13 cellular contexts compared by ENCODE assay signal in the genomic region with DNA sequence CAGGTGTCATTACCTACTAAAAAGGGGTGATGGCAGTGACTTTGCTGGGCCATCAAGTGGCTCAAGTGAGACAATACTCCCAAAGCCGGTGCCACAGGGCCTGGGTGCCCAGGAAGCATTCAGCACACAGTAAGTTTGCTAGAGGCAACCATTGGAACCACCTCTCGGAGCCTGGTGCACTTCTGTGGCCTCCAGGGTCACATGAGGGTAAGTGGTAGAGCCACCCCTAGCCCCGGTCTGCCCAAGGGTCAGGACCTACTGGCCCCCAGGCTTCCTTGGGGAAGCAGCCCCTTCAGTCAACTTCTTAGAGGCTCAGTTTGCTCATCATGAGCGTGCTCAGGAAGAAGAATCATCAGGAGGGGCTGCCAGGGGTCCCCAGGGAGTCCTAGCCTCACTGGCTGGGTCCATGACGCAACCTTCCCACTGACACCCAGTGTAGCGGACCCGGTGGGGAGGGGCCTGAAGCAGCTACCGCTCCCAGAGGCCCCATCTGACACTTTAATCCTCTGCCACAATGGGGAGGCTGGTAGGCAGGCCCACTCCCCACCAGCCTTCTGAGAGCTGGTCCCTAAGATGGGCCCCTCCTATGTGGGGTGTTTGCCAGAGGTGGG. TPM values are rescaled to one million over a fixed set of nuclear protein-coding genes. Genes with fewer than 3 reads are reported as not detected.
A peak's percentile ranks its signal among the peaks of the same experiment; 100 is the strongest.
DNase-seq lines count a peak whose midpoint lies in the region; ATAC-seq and TF ChIP-seq lines count a peak whose summit lies in the region.
"Had no signal": no experiment of that assay in that cellular context is flagged by ENCODE, and none has a peak within 500 bp of the region (broad histone marks: within the 10 kb centered on the region; RNA-seq: fewer than 3 reads in every experiment).

No MANE protein-coding gene starts in this region.

- ATAC-seq in right cardiac atrium, result no peak
- no peak for ATAC-seq in left cardiac atrium
- peak; percentile 43; the same call in 2 of the 3 replicates for ATAC-seq in DND-41 (ENCODE audit: insufficient read depth, low read depth)
- no peak for ATAC-seq in stimulated activated effector memory CD8-positive, alpha-beta T cell treated with anti-CD3 and anti-CD28 coated beads, Interleukin-12 subunit alpha, Interleukin-12 subunit beta, amount 100 ng/mL, for 72 hours
- no peak for ATAC-seq in aorta (ENCODE audit: low FRiP score)

- H3K27me3 ChIP-seq in right cardiac atrium (ENCODE audit: control insufficient read depth, insufficient read depth), result no peaks in the 10 kb centered on the region
- no peaks in the 10 kb centered on the region for H3K27me3 ChIP-seq in DND-41 (ENCODE audit: insufficient read depth, low read length, poor library complexity)
- no peaks in the 10 kb centered on the region for H3K27me3 ChIP-seq in aorta (ENCODE audit: control insufficient read depth in 1 of 2, insufficient read depth in 2 of 2, low read length in 1 of 2)

- H3K27ac Mint-ChIP-seq in stimulated activated effector memory CD8-positive, alpha-beta T cell treated with anti-CD3 and anti-CD28 coated beads, Interleukin-12 subunit alpha, Interleukin-12 subunit beta, amount 100 ng/mL, for 72 hours, result peak overlapping the region; percentile 50

- H3K4me3 ChIP-seq in right cardiac atrium (ENCODE audit: low read length) (no peak overlapping the region), DND-41 (ENCODE audit: low read depth in 1 of 2, low read length in 2 of 2) (no peak overlapping the region), aorta (ENCODE audit: low read length in 2 of 2) (no peak overlapping the region)

- DNase-seq in right cardiac atrium (peak in 2 of 3 donors; percentile 31 to 35), left cardiac atrium (no peak), DND-41 (peak; percentile 37), aorta (no peak), ureter (ENCODE audit: low spot score) (no peak)
- DNase-seq in stimulated activated effector memory CD8-positive, alpha-beta T cell treated with anti-CD3 and anti-CD28 coated beads, Interleukin-12 subunit alpha, Interleukin-12 subunit beta, amount 100 ng/mL, for 72 hours (ENCODE audit: low spot score in 2 of 2), result no peak
- DNase-seq in activated CD4-positive, CD25-positive, alpha-beta regulatory T cell (lab: John Stamatoyannopoulos, UW), result no peak
- DNase-seq: 8988T; ACHN; CD4-positive, alpha-beta memory T cell; DMS79; EL had no signal

- H3K4me1 Mint-ChIP-seq in stimulated activated effector memory CD8-positive, alpha-beta T cell treated with anti-CD3 and anti-CD28 coated beads, Interleukin-12 subunit alpha, Interleukin-12 subunit beta, amount 100 ng/mL, for 72 hours, result no peaks in the 10 kb centered on the region
- H3K4me1 Mint-ChIP-seq: CD4-positive, alpha-beta memory T cell had no signal

- 0 out of 2 replicates have a peak, but pooled peaks cover 4% of the 10 kb centered on the region for H4K20me1 ChIP-seq in DND-41 (ENCODE audit: insufficient read depth, low read length)

- H3K4me2 ChIP-seq in DND-41 (ENCODE audit: insufficient read depth, low read length), result no peak overlapping the region

- H3K9me3 ChIP-seq in right cardiac atrium (ENCODE audit: control insufficient read depth, low read length) (no peaks in the 10 kb centered on the region), DND-41 (ENCODE audit: insufficient read depth, low read length, severe bottlenecking) (no peaks in the 10 kb centered on the region), aorta (ENCODE audit: control insufficient read depth, low read length) (no peaks in the 10 kb centered on the region)

- no peak overlapping the region for H3K4me3 Mint-ChIP-seq in stimulated activated effector memory CD8-positive, alpha-beta T cell treated with anti-CD3 and anti-CD28 coated beads, Interleukin-12 subunit alpha, Interleukin-12 subunit beta, amount 100 ng/mL, for 72 hours
- H3K4me3 Mint-ChIP-seq: CD4-positive, alpha-beta memory T cell had no signal

- TF ChIP-seq CTCF in DND-41 (IDR thresholded peaks at IDR 0.05; ENCODE audit: borderline replicate concordance, extremely low read depth, low read length, poor library complexity, severe bottlenecking), result no peak
- no peak for TF ChIP-seq CTCF in VCaP (conservative IDR thresholded peaks at IDR 0.05)

- H3K36me3 ChIP-seq in DND-41 (ENCODE audit: insufficient read depth, low read length), result peaks cover 94% of the 10 kb centered on the region
- peaks cover 0 to 3% of the 10 kb centered on the region in 2 donors for H3K36me3 ChIP-seq in aorta (ENCODE audit: control insufficient read depth in 1 of 2, insufficient read depth in 2 of 2, low read length in 1 of 2)

- H3K9ac ChIP-seq in DND-41 (ENCODE audit: low read depth, low read length), result no peak overlapping the region

- H3K4me1 ChIP-seq in right cardiac atrium (ENCODE audit: control insufficient read depth, insufficient read depth, low read length) (no peaks in the 10 kb centered on the region), DND-41 (ENCODE audit: insufficient read depth, low read length) (no peaks in the 10 kb centered on the region), aorta (ENCODE audit: control insufficient read depth in 1 of 2, insufficient read depth in 2 of 2, low read length in 2 of 2) (no peaks in the 10 kb centered on the region)

- WGBS in right cardiac atrium, result 94% methylated on average over 8 of the region's 8 CpGs
- whole genome bisulfite sequencing in aorta, 2 donors, result 95 to 98% methylated on average over 8 of the region's 8 CpGs

- intact Hi-C loops in right cardiac atrium (cut with DNase I), result no loop called here
- intact Hi-C loops in left cardiac atrium (cut with DNase I), result no loop called here
- intact Hi-C loops in aorta (cut with DNase I), result no loop called here

- H3K79me2 ChIP-seq in DND-41 (ENCODE audit: insufficient read depth, low read length), result no peaks in the 10 kb centered on the region

- H3K27ac ChIP-seq in right cardiac atrium (ENCODE audit: low read length) (no peak overlapping the region), DND-41 (ENCODE audit: low read length) (no peak overlapping the region), VCaP (peak overlapping the region; percentile 90), aorta (ENCODE audit: low read depth in 1 of 2, low read length in 2 of 2) (no peak overlapping the region)

- no peak overlapping the region for H2AFZ ChIP-seq in DND-41 (ENCODE audit: low read depth, low read length)

- peaks cover 43% of the 10 kb centered on the region for H3K36me3 Mint-ChIP-seq in stimulated activated effector memory CD8-positive, alpha-beta T cell treated with anti-CD3 and anti-CD28 coated beads, Interleukin-12 subunit alpha, Interleukin-12 subunit beta, amount 100 ng/mL, for 72 hours

- H3K9me3 Mint-ChIP-seq in stimulated activated effector memory CD8-positive, alpha-beta T cell treated with anti-CD3 and anti-CD28 coated beads, Interleukin-12 subunit alpha, Interleukin-12 subunit beta, amount 100 ng/mL, for 72 hours, result no peaks in the 10 kb centered on the region

RNA-seq across cellular contexts. Expression of gene RASL10A, which starts 17.5 kb away (rescaled TPM):
- total RNA-seq in right cardiac atrium (1 to 10 TPM; 1.1 to 2.9 (median 1.6) TPM), left cardiac atrium (1 to 10 TPM; 1.0 to 3.1 TPM), aorta (1 to 10 TPM; 3.0 to 3.5 TPM), ureter (5.3 TPM)
- polyA plus RNA-seq in right cardiac atrium (1.2 TPM), aorta (under 1 TPM in 1 of 2 donors, not detected in 1; 0.49 TPM)
- polyA plus RNA-seq: CD4-positive, alpha-beta memory T cell had no signal

RNA-seq across cellular contexts. Expression of gene GAS2L1, which starts 26.5 kb away (rescaled TPM):
- 10 to 100 TPM; 17.1 to 25.7 (median 22.6) TPM for total RNA-seq in right cardiac atrium
- polyA plus RNA-seq in right cardiac atrium, result 16.9 TPM
- 10 to 100 TPM; 20.1 to 25.2 TPM for total RNA-seq in left cardiac atrium
- 10 to 100 TPM; 21.0 to 22.3 TPM for total RNA-seq in aorta
- polyA plus RNA-seq in aorta, result 10 to 100 TPM; 11.4 to 21.5 TPM
- 15.6 TPM for total RNA-seq in ureter

RNA-seq across cellular contexts. Expression of gene AP1B1, which starts 55.4 kb away (rescaled TPM):
- total RNA-seq in right cardiac atrium (10 to 100 TPM; 33.5 to 44.6 (median 40.3) TPM), left cardiac atrium (10 to 100 TPM; 44.2 to 44.6 TPM), aorta (10 to 100 TPM; 65.7 to 71.9 TPM), ureter (173 TPM)
- polyA plus RNA-seq in right cardiac atrium (21.7 TPM), aorta (10 to 100 TPM; 22.3 to 22.6 TPM)

Comparison
In these comparisons a context has a peak if more than half of its experiments do, and no peak if none do; other contexts are left out.
1. DNase-seq: peak in right cardiac atrium (2 of 3) and DND-41 (single experiment); none in left cardiac atrium (single experiment), stimulated activated effector memory CD8-positive, alpha-beta T cell treated with anti-CD3 and anti-CD28 coated beads, Interleukin-12 subunit alpha, Interleukin-12 subunit beta, amount 100 ng/mL, for 72 hours (0 of 2), activated CD4-positive, CD25-positive, alpha-beta regulatory T cell (0 of 4), aorta (0 of 2) and ureter (single experiment).